Comparison of ENCODE assay signal across 23 cellular contexts in genomic region chr19:30448386-30449130, GRCh38.
DNase-seq lines count a peak whose midpoint lies in the region; ATAC-seq, FAIRE-seq and TF ChIP-seq lines count a peak whose summit lies in the region.
"Had no signal": no experiment of that assay in that cellular context is flagged by ENCODE, and none has a peak within 500 bp of the region (broad histone marks: within the 10 kb centered on the region; RNA-seq: fewer than 3 reads in every experiment).

No MANE protein-coding gene starts in this region.

- intact Hi-C loops in A673 (cut with micrococcal nuclease; ENCODE audit: unreplicated experiment), result no loop called here

- H3K27ac ChIP-seq in A673 (ENCODE audit: low read depth, low read length, poor library complexity, severe bottlenecking) (peak overlapping the region; percentile 69), HEK293 (ENCODE audit: extremely low read depth, low read depth, low read length) (no peak overlapping the region)
- H3K27ac ChIP-seq: epithelial cell of prostate, VCaP had no signal

- TF ChIP-seq CTCF in A673 (conservative IDR thresholded peaks at IDR 0.05; ENCODE audit: low read depth, low read length) (no peak), HEK293 (tag by site-specific recombination; IDR thresholded peaks at IDR 0.05) (no peak), D721Med (IDR thresholded peaks at IDR 0.05; ENCODE audit: insufficient read depth, missing control alignments) (no peak)

- ATAC-seq in HG03354 (IDR thresholded peaks at IDR 0.05; ENCODE audit: poor library complexity, severe bottlenecking, unreplicated experiment), result no peak
- ATAC-seq in activated CD4-positive, CD25-positive, alpha-beta regulatory T cell treated with anti-CD3 and anti-CD28 coated beads, Interleukin-2, amount 50 U/mL, for 24 hours, result no peak
- ATAC-seq: natural killer cell treated with Interleukin-12 subunit alpha and Interleukin-12 subunit beta and Interleukin-15 and Interleukin-18, amount 100 ng/mL, for 72 hours; T-helper 17 cell had no signal

- H3K4me3 ChIP-seq in A673 (ENCODE audit: low read depth, low read length, poor library complexity, severe bottlenecking) (no peak overlapping the region), HEK293 (ENCODE audit: low read depth, low read length) (no peak overlapping the region)
- H3K4me3 ChIP-seq: smooth muscle cell had no signal

- CTCF ChIA-PET in A673 (lab: Charles Lee) (no interaction called here), HEK293 (lab: Yijun Ruan, JAX) (interaction anchor here (0.7 to 1.5 kb wide), 5 partner anchors 9 to 42 kb away, joined by 3 to 5 read pairs (median 3); no protein-coding TSS in a partner anchor)

- DNase-seq in A673 (ENCODE audit: low spot score), result no peak
- DNase-seq in fibroblast of the conjunctiva (ENCODE audit: low read depth), result peak; percentile 20
- DNase-seq in pons (ENCODE audit: low spot score), result peak; percentile 40
- DNase-seq in D721Med (ENCODE audit: insufficient read length, low spot score), result no peak
- DNase-seq in NCI-H1930 (lab: John Stamatoyannopoulos, UW), result no peak
- DNase-seq: activated CD4-positive, alpha-beta T cell treated with anti-CD3 and anti-CD28 coated beads, Interleukin-2, amount 50 U/mL, for 4 hours; activated gamma-delta T cell treated with Interleukin-2 at 50 U/mL for 16 hours; CD4-positive, CD25-positive, alpha-beta regulatory T cell; foreskin melanocyte; GDM1; NCI-H146; NCI-H82; stimulated activated CD4-positive, alpha-beta T cell treated with anti-CD3 and anti-CD28 coated beads, Interleukin-4, amount 100 ng/mL, for 4 hours; T-helper 17 cell had no signal

- POLR2A ChIA-PET in A673 (lab: Charles Lee; ENCODE audit: low non-redundant PET) (interaction anchor here (0.6 kb wide), 1 partner anchor 166 kb away, joined by 4 read pairs; no protein-coding TSS in a partner anchor), HEK293 (lab: Yijun Ruan, JAX) (interaction anchor here (0.7 kb wide), 1 partner anchor 1162 kb away, joined by 3 read pairs; no protein-coding TSS in a partner anchor)

- H3K36me3 ChIP-seq in A673 (ENCODE audit: insufficient read depth, low read length, poor library complexity, severe bottlenecking) (no peaks in the 10 kb centered on the region), HEK293 (ENCODE audit: control insufficient read depth in 2 of 2, insufficient read depth in 1 of 2, low read length in 2 of 2) (peaks cover 5 to 22% of the 10 kb centered on the region in 2 experiments; a peak in 2 of 3 replicates)

- no peaks in the 10 kb centered on the region for H3K9me3 ChIP-seq in A673 (ENCODE audit: low read depth, low read length, poor library complexity, severe bottlenecking)
- H3K9me3 ChIP-seq in HEK293 (ENCODE audit: control insufficient read depth, insufficient read depth, low read depth, low read length), result no peaks in the 10 kb centered on the region

- H3K27me3 ChIP-seq in A673 (replicated peaks; ENCODE audit: insufficient read depth, low read depth, low read length, poor library complexity), result no peaks in the 10 kb centered on the region

- no TSS peak for BruUV-seq in A673 (replicated peaks; lab: Mats Ljungman, UMichigan)

- peaks cover 43% of the 10 kb centered on the region for H3K4me1 ChIP-seq in A673 (ENCODE audit: insufficient read depth, low read length, poor library complexity, severe bottlenecking)
- H3K4me1 ChIP-seq in HEK293 (ENCODE audit: control insufficient read depth, insufficient read depth, low read length), result peaks cover 18% of the 10 kb centered on the region

- FAIRE-seq in D721Med (lab: Jason Lieb, UNC), result no peak
- FAIRE-seq: bronchial epithelial cell, H54 had no signal

TF ChIP-seq in HEK293, 187 proteins besides CTCF, POLR2A, EP300 and RAD21:
- TF ChIP-seq KLF10 (tag by site-specific recombination; IDR thresholded peaks at IDR 0.05) (no peak), ZBTB17 (tag by site-specific recombination; IDR thresholded peaks at IDR 0.05) (0 out of 2 replicates have a peak, but pooled peaks have one; percentile 12), ZNF530 (tag by site-specific recombination; IDR thresholded peaks at IDR 0.05; ENCODE audit: low read depth) (no peak), ZNF791 (tag by site-specific recombination; IDR thresholded peaks at IDR 0.05) (no peak), KLF8 (tag by site-specific recombination; IDR thresholded peaks at IDR 0.05) (no peak), PRDM6 (tag by site-specific recombination; IDR thresholded peaks at IDR 0.05) (peak; percentile 74), ZEB2 (tag by site-specific recombination; IDR thresholded peaks at IDR 0.05) (no peak), ZNF785 (tag by site-specific recombination; IDR thresholded peaks at IDR 0.05) (no peak)
- TF ChIP-seq, protein P1, sequence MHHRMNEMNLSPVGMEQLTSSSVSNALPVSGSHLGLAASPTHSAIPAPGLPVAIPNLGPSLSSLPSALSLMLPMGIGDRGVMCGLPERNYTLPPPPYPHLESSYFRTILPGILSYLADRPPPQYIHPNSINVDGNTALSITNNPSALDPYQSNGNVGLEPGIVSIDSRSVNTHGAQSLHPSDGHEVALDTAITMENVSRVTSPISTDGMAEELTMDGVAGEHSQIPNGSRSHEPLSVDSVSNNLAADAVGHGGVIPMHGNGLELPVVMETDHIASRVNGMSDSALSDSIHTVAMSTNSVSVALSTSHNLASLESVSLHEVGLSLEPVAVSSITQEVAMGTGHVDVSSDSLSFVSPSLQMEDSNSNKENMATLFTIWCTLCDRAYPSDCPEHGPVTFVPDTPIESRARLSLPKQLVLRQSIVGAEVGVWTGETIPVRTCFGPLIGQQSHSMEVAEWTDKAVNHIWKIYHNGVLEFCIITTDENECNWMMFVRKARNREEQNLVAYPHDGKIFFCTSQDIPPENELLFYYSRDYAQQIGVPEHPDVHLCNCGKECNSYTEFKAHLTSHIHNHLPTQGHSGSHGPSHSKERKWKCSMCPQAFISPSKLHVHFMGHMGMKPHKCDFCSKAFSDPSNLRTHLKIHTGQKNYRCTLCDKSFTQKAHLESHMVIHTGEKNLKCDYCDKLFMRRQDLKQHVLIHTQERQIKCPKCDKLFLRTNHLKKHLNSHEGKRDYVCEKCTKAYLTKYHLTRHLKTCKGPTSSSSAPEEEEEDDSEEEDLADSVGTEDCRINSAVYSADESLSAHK (tag by site-specific recombination; IDR thresholded peaks at IDR 0.05), result 0 out of 2 replicates have a peak, but pooled peaks have one; percentile 9

Comparison
In these comparisons a context has a peak if more than half of its experiments do, and no peak if none do; other contexts are left out.
1. DNase-seq: peak in fibroblast of the conjunctiva (single experiment) and pons (single experiment); none in A673 (single experiment), D721Med (single experiment) and NCI-H1930 (0 of 2).